9 cellular contexts compared by ENCODE assay signal in genomic region chr3:152309535-152310317, GRCh38. TPM values are rescaled to one million over a fixed set of nuclear protein-coding genes. Genes with fewer than 3 reads are reported as not detected.
DNase-seq lines count a peak whose midpoint lies in the region; ATAC-seq and TF ChIP-seq lines count a peak whose summit lies in the region.
"Had no signal": no experiment of that assay in that cellular context is flagged by ENCODE, and none has a peak within 500 bp of the region (broad histone marks: within the 10 kb centered on the region; RNA-seq: fewer than 3 reads in every experiment).

No MANE protein-coding gene starts in this region.

- peak; percentile 53 for DNase-seq in RPMI7951 (ENCODE audit: low read depth)
- no peak for DNase-seq in cerebellum (ENCODE audit: low spot score)
- no peak for DNase-seq in nephron progenitor cell
- DNase-seq: NCI-H748 treated with DMSO at 0.1 percent for 48 hours had no signal

- H3K9me3 Mint-ChIP-seq in nephron progenitor cell: no peaks in the 10 kb centered on the region

- peaks cover 17% of the 10 kb centered on the region for H3K4me1 Mint-ChIP-seq in nephron progenitor cell

- no peaks in the 10 kb centered on the region for H3K27me3 Mint-ChIP-seq in nephron progenitor cell (ENCODE audit: low read depth, poor library complexity)

- no peak overlapping the region for H3K27ac Mint-ChIP-seq in nephron progenitor cell

- peak; percentile 46 for ATAC-seq in GM19328 (IDR thresholded peaks at IDR 0.05; ENCODE audit: unreplicated experiment)
- ATAC-seq in esophagus mucosa: peak; percentile 80
- ATAC-seq in GM18858 (IDR thresholded peaks at IDR 0.05; ENCODE audit: unreplicated experiment): no peak
- no peak for ATAC-seq in HG02763 (IDR thresholded peaks at IDR 0.05; ENCODE audit: unreplicated experiment)

- peak overlapping the region in 12 of 21 experiments; percentile 1 to 72 (median 54) for H3K27ac ChIP-seq in skin epidermis

- H3K4me3 Mint-ChIP-seq in nephron progenitor cell: no peak overlapping the region

- TF ChIP-seq CTCF in nephron progenitor cell (IDR thresholded peaks at IDR 0.05): no peak

- peaks cover 5% of the 10 kb centered on the region for H3K36me3 Mint-ChIP-seq in nephron progenitor cell (ENCODE audit: low read depth)

- H3K4me3 ChIP-seq in skin epidermis: no peak overlapping the region

RNA-seq across cellular contexts. Expression of gene MBNL1, which starts 41.0 kb away (rescaled TPM):
- 249 and 318 TPM in 2 replicates for total RNA-seq in RPMI7951 (2014; rRNA removed; shearing (Covaris generic))
- total RNA-seq in esophagus mucosa (95.4 TPM), cerebellum (69.0 TPM)

Comparison
In these comparisons a context has a peak if more than half of its experiments do, and no peak if none do; other contexts are left out.
1. ATAC-seq: peak in GM19328 (single experiment) and esophagus mucosa (single experiment); none in GM18858 (single experiment) and HG02763 (single experiment).